In genomic region chr5:1809416-1810035, GRCh38 we compare ENCODE assay signal across 15 cellular contexts.
"Had no signal": no experiment of that assay in that cellular context is flagged by ENCODE, and none has a peak within 500 bp of the region (broad histone marks: within the 10 kb centered on the region; RNA-seq: fewer than 3 reads in every experiment).

No MANE protein-coding gene starts in this region.

- H3K9me3 ChIP-seq: ovary had no signal

- H3K9me3 Mint-ChIP-seq: activated CD4-positive, alpha-beta T cell treated with anti-CD3 and anti-CD28 coated beads, Interleukin-2, amount 10 ng/mL, durations not matched to agents 24 days and 14 days; activated T-helper 1 cell treated with anti-CD3 and anti-CD28 coated beads, Interleukin-12 subunit alpha, Interleukin-12 subunit beta, Interleukin-2, Interleukin-4 antibody, amounts not matched to agents 30 ng/mL and 10 ng/mL and 1 ng/mL, durations not matched to agents 14 hours and 24 hours and 36 hours; immature natural killer cell; memory B cell; nephron progenitor cell; stimulated activated memory B cell treated with anti-CD40 and anti-IgM and Interleukin-4, amounts not matched to agents 10 μg/mL and 1 μg/mL and 100 μg/mL, for 72 hours had no signal

- ATAC-seq: SK-N-SH treated with all-trans-retinoic acid at 6 μM for 48 hours; stimulated activated memory B cell treated with anti-CD40 and anti-IgM and Interleukin-4, amounts not matched to agents 10 μg/mL and 1 μg/mL and 100 μg/mL, for 72 hours had no signal

- H3K4me3 ChIP-seq: ovary had no signal

- H3K27ac ChIP-seq: ovary had no signal

- H3K36me3 ChIP-seq: ovary had no signal

- H3K27me3 ChIP-seq: ovary had no signal

- H3K4me3 Mint-ChIP-seq: activated CD4-positive, alpha-beta T cell treated with anti-CD3 and anti-CD28 coated beads, Interleukin-2, amount 10 ng/mL, durations not matched to agents 24 days and 14 days; activated T-helper 1 cell treated with anti-CD3 and anti-CD28 coated beads, Interleukin-12 subunit alpha, Interleukin-12 subunit beta, Interleukin-2, Interleukin-4 antibody, amounts not matched to agents 30 ng/mL and 10 ng/mL and 1 ng/mL, durations not matched to agents 14 hours and 24 hours and 36 hours; immature natural killer cell; memory B cell; nephron progenitor cell; stimulated activated memory B cell treated with anti-CD40 and anti-IgM and Interleukin-4, amounts not matched to agents 10 μg/mL and 1 μg/mL and 100 μg/mL, for 72 hours had no signal

- DNase-seq: activated CD4-positive, alpha-beta T cell treated with anti-CD3 and anti-CD28 coated beads, Interleukin-2, amount 10 ng/mL, durations not matched to agents 24 days and 14 days; activated CD8-positive, alpha-beta memory T cell treated with anti-CD3 and anti-CD28 coated beads for 24 hours; activated naive CD4-positive, alpha-beta T cell treated with Interleukin-2 at 50 U/mL for 16 hours; anterior cingulate cortex; foreskin melanocyte; immature natural killer cell; left cardiac atrium; nephron progenitor cell; T-helper 1 cell; T1000 had no signal

- H3K4me1 Mint-ChIP-seq: nephron progenitor cell had no signal

- H3K27me3 Mint-ChIP-seq: activated CD4-positive, alpha-beta T cell treated with anti-CD3 and anti-CD28 coated beads, Interleukin-2, amount 10 ng/mL, durations not matched to agents 24 days and 14 days; memory B cell; stimulated activated memory B cell treated with anti-CD40 and anti-IgM and Interleukin-4, amounts not matched to agents 10 μg/mL and 1 μg/mL and 100 μg/mL, for 72 hours had no signal

- H3K27ac Mint-ChIP-seq: activated CD4-positive, alpha-beta T cell treated with anti-CD3 and anti-CD28 coated beads, Interleukin-2, amount 10 ng/mL, durations not matched to agents 24 days and 14 days; activated T-helper 1 cell treated with anti-CD3 and anti-CD28 coated beads, Interleukin-12 subunit alpha, Interleukin-12 subunit beta, Interleukin-2, Interleukin-4 antibody, amounts not matched to agents 30 ng/mL and 10 ng/mL and 1 ng/mL, durations not matched to agents 14 hours and 24 hours and 36 hours; immature natural killer cell; memory B cell; nephron progenitor cell; stimulated activated memory B cell treated with anti-CD40 and anti-IgM and Interleukin-4, amounts not matched to agents 10 μg/mL and 1 μg/mL and 100 μg/mL, for 72 hours had no signal
